Comparison of ENCODE assay signal across 8 cellular contexts in genomic region chr1:224592636-224593579, GRCh38.
DNase-seq lines count a peak whose midpoint lies in the region; ATAC-seq and TF ChIP-seq lines count a peak whose summit lies in the region.

No MANE protein-coding gene starts in this region.

- H3K4me3 Mint-ChIP-seq in stimulated activated naive B cell treated with anti-CD40 and anti-IgM and Interleukin-4, amounts not matched to agents 10 μg/mL and 1 μg/mL and 100 μg/mL, for 72 hours = no peak overlapping the region

- H3K27me3 Mint-ChIP-seq in stimulated activated naive B cell treated with anti-CD40 and anti-IgM and Interleukin-4, amounts not matched to agents 10 μg/mL and 1 μg/mL and 100 μg/mL, for 72 hours = peaks cover 0 to 3% of the 10 kb centered on the region in 2 donors

- no peak overlapping the region for H3K4me3 ChIP-seq in cardiac fibroblast (replicated peaks in 1 of 2; ENCODE audit: low read depth in 2 of 2, low read length in 2 of 2)

- TF ChIP-seq CTCF in cardiac fibroblast (IDR thresholded peaks at IDR 0.05; ENCODE audit: low read depth, low read length) = no peak

- H3K9me3 Mint-ChIP-seq in stimulated activated naive B cell treated with anti-CD40 and anti-IgM and Interleukin-4, amounts not matched to agents 10 μg/mL and 1 μg/mL and 100 μg/mL, for 72 hours = no peaks in the 10 kb centered on the region

- no peaks in the 10 kb centered on the region for H3K36me3 Mint-ChIP-seq in stimulated activated naive B cell treated with anti-CD40 and anti-IgM and Interleukin-4, amounts not matched to agents 10 μg/mL and 1 μg/mL and 100 μg/mL, for 72 hours

- no peak overlapping the region for H3K27ac Mint-ChIP-seq in stimulated activated naive B cell treated with anti-CD40 and anti-IgM and Interleukin-4, amounts not matched to agents 10 μg/mL and 1 μg/mL and 100 μg/mL, for 72 hours

- peaks cover 5 to 20% of the 10 kb centered on the region in 2 donors for H3K4me1 Mint-ChIP-seq in stimulated activated naive B cell treated with anti-CD40 and anti-IgM and Interleukin-4, amounts not matched to agents 10 μg/mL and 1 μg/mL and 100 μg/mL, for 72 hours

- peak; percentile 56 to 58 for ATAC-seq in stimulated activated naive B cell treated with anti-CD40 and anti-IgM and Interleukin-4, amounts not matched to agents 10 μg/mL and 1 μg/mL and 100 μg/mL, for 72 hours (replicated peaks)
- no peak for ATAC-seq in GM21526 (IDR thresholded peaks at IDR 0.05; ENCODE audit: low FRiP score, unreplicated experiment)

- DNase-seq in DMS53 (lab: John Stamatoyannopoulos, UW) (peak; percentile 9), DMS53 treated with DMSO at 0.1 percent for 48 hours (lab: John Stamatoyannopoulos, UW; ENCODE audit: unreplicated experiment) (no peak), NCI-H2029 treated with DMSO at 0.1 percent for 48 hours (lab: John Stamatoyannopoulos, UW) (peak; percentile 3), cardiac fibroblast (ENCODE audit: low read depth in 2 of 2) (peak; percentile 86 to 89), NK-92 (lab: John Stamatoyannopoulos, UW; ENCODE audit: unreplicated experiment) (no peak), SHP77 treated with DMSO at 0.1 percent for 48 hours (lab: John Stamatoyannopoulos, UW) (no peak)
- DNase-seq in stimulated activated naive B cell treated with anti-CD40 and anti-IgM and Interleukin-4, amounts not matched to agents 10 μg/mL and 1 μg/mL and 100 μg/mL, for 72 hours = no peak

Comparison
In these comparisons a context has a peak if more than half of its experiments do, and no peak if none do; other contexts are left out.
1. DNase-seq: peak in DMS53 (single experiment), NCI-H2029 treated with DMSO at 0.1 percent for 48 hours (single experiment) and cardiac fibroblast (2 of 2); none in DMS53 treated with DMSO at 0.1 percent for 48 hours (single experiment), stimulated activated naive B cell treated with anti-CD40 and anti-IgM and Interleukin-4, amounts not matched to agents 10 μg/mL and 1 μg/mL and 100 μg/mL, for 72 hours (single experiment), NK-92 (single experiment) and SHP77 treated with DMSO at 0.1 percent for 48 hours (single experiment).